In genomic region chr1:15047237-15047636, GRCh38 we compare ENCODE assay signal across 13 cellular contexts.
DNase-seq lines count a peak whose midpoint lies in the region; FAIRE-seq and TF ChIP-seq lines count a peak whose summit lies in the region.
"Had no signal": no experiment of that assay in that cellular context is flagged by ENCODE, and none has a peak within 500 bp of the region (broad histone marks: within the 10 kb centered on the region; RNA-seq: fewer than 3 reads in every experiment).

No MANE protein-coding gene starts in this region.

- DNase-seq in H1 (ENCODE audit: low read depth in 1 of 2, low spot score in 2 of 2) (no peak), neuronal stem cell (ENCODE audit: low spot score) (no peak), lower leg skin (ENCODE audit: low spot score in 2 of 2) (no peak), epidermal melanocyte (ENCODE audit: insufficient read length, low spot score) (no peak)
- DNase-seq in stimulated activated CD4-positive, alpha-beta T cell treated with anti-CD3 and anti-CD28 coated beads, Interleukin-12 subunit alpha, Interleukin-12 subunit beta, amount 100 ng/mL, for 4 hours, result no peak
- DNase-seq: DMS 273 treated with DMSO at 0.1 percent for 48 hours, DMS153 had no signal

- H3K4ac ChIP-seq in H1 (replicated peaks; ENCODE audit: insufficient read length, low read depth, low read length) (no peak overlapping the region), neuronal stem cell (ENCODE audit: low read length) (no peak overlapping the region)

- H3K4me1 ChIP-seq in BLaER1, result peaks cover 19% of the 10 kb centered on the region
- no peaks in the 10 kb centered on the region for H3K4me1 ChIP-seq in H1 (replicated peaks in 1 of 4; ENCODE audit: control insufficient read depth in 3 of 4, insufficient read depth in 4 of 4, low read length in 3 of 4)
- peaks cover 9 to 13% of the 10 kb centered on the region in 2 donors for H3K4me1 ChIP-seq in neuronal stem cell (ENCODE audit: control insufficient read depth in 2 of 2, insufficient read depth in 1 of 2, low read depth in 1 of 2, low read length in 2 of 2)
- H3K4me1 ChIP-seq: A549, BE2C had no signal

- no peak overlapping the region for H2BK15ac ChIP-seq in H1 (ENCODE audit: low read length)
- peak overlapping the region; percentile 47 for H2BK15ac ChIP-seq in neuronal stem cell (ENCODE audit: low read length)

- H3K23me2 ChIP-seq in H1 (ENCODE audit: low read depth, low read length), result no peaks in the 10 kb centered on the region

- H3K4me2 ChIP-seq in BLaER1 (peak overlapping the region; percentile 73), H1 (ENCODE audit: insufficient read depth in 1 of 2, low read depth in 2 of 2, low read length in 2 of 2) (no peak overlapping the region), neuronal stem cell (ENCODE audit: insufficient read depth, low read length, poor library complexity, severe bottlenecking) (no peak overlapping the region)
- H3K4me2 ChIP-seq: A549 had no signal

- POLR2A ChIA-PET in H1 (lab: Charles Lee; ENCODE audit: partially characterized antibody), result no interaction called here

- no peak overlapping the region for H2BK120ac ChIP-seq in H1 (replicated peaks; ENCODE audit: low read depth, low read length)
- H2BK120ac ChIP-seq in neuronal stem cell (ENCODE audit: low read depth, low read length), result no peak overlapping the region

- H4K20me1 ChIP-seq in BLaER1 (peaks cover 33% of the 10 kb centered on the region), H1 (replicated peaks in 1 of 2; ENCODE audit: control insufficient read depth in 1 of 2, insufficient read depth in 2 of 2, low read length in 2 of 2) (peaks cover 0 to 2% of the 10 kb centered on the region in 2 experiments)

- H3K18ac ChIP-seq in H1 (ENCODE audit: extremely low read depth, low read length), result no peak overlapping the region
- H3K18ac ChIP-seq in neuronal stem cell (ENCODE audit: low read length), result peak overlapping the region; percentile 24

- H4K5ac ChIP-seq in H1 (ENCODE audit: insufficient read length, low read depth, low read length), result no peak overlapping the region

- H3K23ac ChIP-seq in H1 (ENCODE audit: insufficient read length) (no peak overlapping the region), neuronal stem cell (ENCODE audit: low read depth, low read length, poor library complexity) (peak overlapping the region; percentile 75)

- TF ChIP-seq POLR2A in H1 (IDR thresholded peaks at IDR 0.05; ENCODE audit: control extremely low read depth in 1 of 2, low read depth in 2 of 2, low read length in 2 of 2), result no peak
- TF ChIP-seq POLR2A in lower leg skin (IDR thresholded peaks at IDR 0.05), result no peak

- no peak for TF ChIP-seq CTCF in H1 (IDR thresholded peaks at IDR 0.05; ENCODE audit: control extremely low read depth in 1 of 3, insufficient read depth in 1 of 3, low read depth in 1 of 3, low read length in 3 of 3)
- TF ChIP-seq CTCF in lower leg skin (IDR thresholded peaks at IDR 0.05), result no peak

- H2BK20ac ChIP-seq in H1 (ENCODE audit: low read length), result no peak overlapping the region

- no peaks in the 10 kb centered on the region for H3K27me3 ChIP-seq in BLaER1
- no peaks in the 10 kb centered on the region for H3K27me3 ChIP-seq in H1 (replicated peaks in 1 of 4; ENCODE audit: control insufficient read depth in 3 of 4, extremely low read depth in 1 of 4, insufficient read depth in 3 of 4, low read length in 3 of 4)
- peaks cover 0 to 2% (median 0%) of the 10 kb centered on the region in 3 experiments for H3K27me3 ChIP-seq in neuronal stem cell (ENCODE audit: control insufficient read depth in 3 of 3, insufficient read depth in 3 of 3, low read depth in 1 of 3, low read length in 3 of 3)
- H3K27me3 ChIP-seq: BE2C had no signal

- H3K9me3 ChIP-seq in BLaER1, result peaks cover 19% of the 10 kb centered on the region
- H3K9me3 ChIP-seq in H1 (ENCODE audit: insufficient read depth in 2 of 2, low read depth in 1 of 2, low read length in 1 of 2), result no peaks in the 10 kb centered on the region
- H3K9me3 ChIP-seq in neuronal stem cell (replicated peaks in 1 of 2; ENCODE audit: control insufficient read depth in 2 of 2, insufficient read depth in 1 of 2, low read depth in 1 of 2, low read length in 2 of 2), result no peaks in the 10 kb centered on the region
- H3K9me3 ChIP-seq: A549, BE2C had no signal

- H3K27ac ChIP-seq in BLaER1 (no peak overlapping the region), H1 (ENCODE audit: low read depth, low read length) (no peak overlapping the region), neuronal stem cell (replicated peaks; ENCODE audit: low read length) (no peak overlapping the region)
- H3K27ac ChIP-seq: 22Rv1, A549 had no signal

- peaks cover 48% of the 10 kb centered on the region for H3K36me3 ChIP-seq in BLaER1
- H3K36me3 ChIP-seq in H1 (ENCODE audit: control insufficient read depth in 2 of 4, insufficient read depth in 4 of 4, low read length in 3 of 4), result no peaks in the 10 kb centered on the region
- peaks cover 0 to 65% of the 10 kb centered on the region in 2 donors for H3K36me3 ChIP-seq in neuronal stem cell (replicated peaks in 1 of 2; ENCODE audit: control insufficient read depth in 2 of 2, insufficient read depth in 2 of 2, low read length in 2 of 2)
- H3K36me3 ChIP-seq: BE2C had no signal

- H2BK5ac ChIP-seq in H1 (ENCODE audit: low read depth, low read length) (no peak overlapping the region), neuronal stem cell (ENCODE audit: low read length) (no peak overlapping the region)

- H4K91ac ChIP-seq in H1 (replicated peaks; ENCODE audit: insufficient read length, low read length) (peak overlapping the region; percentile 1), neuronal stem cell (ENCODE audit: low read depth, low read length, poor library complexity) (no peak overlapping the region)

- H3K4me3 ChIP-seq in BLaER1 (no peak overlapping the region), H1 (ENCODE audit: extremely low read depth in 1 of 4, insufficient read depth in 2 of 4, low read depth in 3 of 4, low read length in 4 of 4) (no peak overlapping the region), neuronal stem cell (ENCODE audit: low read length in 2 of 2) (no peak overlapping the region), lower leg skin (ENCODE audit: low read depth, poor library complexity, severe bottlenecking) (no peak overlapping the region)
- H3K4me3 ChIP-seq: A549, GM12878 had no signal

- no peak for TF ChIP-seq RAD21 in H1 (IDR thresholded peaks at IDR 0.05 in 1 of 2, conservative IDR thresholded peaks at IDR 0.05 in 1 of 2; ENCODE audit: low read depth in 2 of 2, low read length in 2 of 2)

- H2BK12ac ChIP-seq in H1 (ENCODE audit: low read depth, low read length) (no peak overlapping the region; the same call in 1 of the 2 replicates), neuronal stem cell (ENCODE audit: low read length) (no peak overlapping the region)

- no peak overlapping the region for H3K14ac ChIP-seq in H1 (ENCODE audit: insufficient read length)
- no peak overlapping the region for H3K14ac ChIP-seq in neuronal stem cell (ENCODE audit: low read length)

- H4K8ac ChIP-seq in H1 (ENCODE audit: extremely low read depth, insufficient read depth, low read length) (no peak overlapping the region), neuronal stem cell (ENCODE audit: low read depth, low read length) (peak overlapping the region; percentile 29)

- H3K9ac ChIP-seq in BLaER1, result no peak overlapping the region
- H3K9ac ChIP-seq in H1 (replicated peaks in 1 of 4; ENCODE audit: extremely low read depth in 1 of 4, low read depth in 3 of 4, low read length in 3 of 4), result no peak overlapping the region; a peak in 1 of 7 replicates
- H3K9ac ChIP-seq in neuronal stem cell (ENCODE audit: low read depth, low read length, poor library complexity), result no peak overlapping the region

- H2AK5ac ChIP-seq in H1 (ENCODE audit: low read depth, low read length) (no peak overlapping the region), neuronal stem cell (ENCODE audit: low read depth, low read length) (peak overlapping the region; percentile 91)

- TF ChIP-seq EP300 in H1 (IDR thresholded peaks at IDR 0.05; ENCODE audit: borderline replicate concordance in 1 of 2, low read depth in 2 of 2, low read length in 2 of 2), result no peak

- H2AFZ ChIP-seq in H1 (ENCODE audit: low read length) (no peak overlapping the region), neuronal stem cell (ENCODE audit: low read length) (no peak overlapping the region)

- intact Hi-C loops in lower leg skin (cut with DNase I; ENCODE audit: low total_unique reads), result no loop called here

- H3K79me2 ChIP-seq in H1 (ENCODE audit: control insufficient read depth in 1 of 2, insufficient read depth in 2 of 2, low read length in 2 of 2), result no peaks in the 10 kb centered on the region; a peak in 1 of 4 replicates

- WGBS in H1 (ENCODE audit: extremely low coverage in 1 of 2, insufficient coverage in 1 of 2, insufficient read length in 1 of 2, insufficient replicate concordance in 2 of 2, low coverage in 1 of 2, low lambda C conversion rate in 2 of 2, missing lambda C conversion rate in 1 of 2), 2 experiments, result 96% methylated on average over 11 of the region's 11 CpGs; no CpG with 5 or more reads in 1 of the 2 experiments
- WGBS in neuronal stem cell (ENCODE audit: extremely low coverage in 2 of 2, insufficient read length in 2 of 2, insufficient replicate concordance in 1 of 2), 2 donors, result no CpG with 5 or more reads among the region's 11 CpGs
- WGBS in lower leg skin, 2 donors, result 90 to 94% methylated on average over 11 of the region's 11 CpGs

- no peak overlapping the region for H3K56ac ChIP-seq in H1 (replicated peaks; ENCODE audit: insufficient read length, low read depth, low read length)

- no peak for FAIRE-seq in H1 (lab: Jason Lieb, UNC)
- FAIRE-seq: A549, GM12892 had no signal

- CTCF ChIA-PET in H1 (lab: Charles Lee; ENCODE audit: partially characterized antibody), result interaction anchor here (0.6 to 3.8 kb wide), 56 partner anchors 10 to 789 kb away, joined by 3 to 53 read pairs (median 4); no protein-coding TSS in a partner anchor

- H3K79me1 ChIP-seq in H1 (ENCODE audit: low read depth, low read length) (no peaks in the 10 kb centered on the region), neuronal stem cell (ENCODE audit: low read depth, low read length) (no peaks in the 10 kb centered on the region)

TF ChIP-seq in H1, 55 proteins besides CTCF, POLR2A, EP300 and RAD21:
- no peak for TF ChIP-seq ATF3 (IDR thresholded peaks at IDR 0.05; ENCODE audit: insufficient read depth, low read depth, low read length)
